In genomic region chr11:64113462-64113780, GRCh38 we compare ENCODE assay signal across 22 cellular contexts. TPM values are rescaled to one million over a fixed set of nuclear protein-coding genes. Genes with fewer than 3 reads are reported as not detected.
A peak's percentile ranks its signal among the peaks of the same experiment; 100 is the strongest.
DNase-seq lines count a peak whose midpoint lies in the region; ATAC-seq and TF ChIP-seq lines count a peak whose summit lies in the region.
"Had no signal": no experiment of that assay in that cellular context is flagged by ENCODE, and none has a peak within 500 bp of the region (broad histone marks: within the 10 kb centered on the region; RNA-seq: fewer than 3 reads in every experiment).

No MANE protein-coding gene starts in this region.

- H3K27ac ChIP-seq in H9 (ENCODE audit: insufficient read length, low read depth, low read length) (no peak overlapping the region), IMR-90 (ENCODE audit: insufficient read depth, low read length) (no peak overlapping the region), trophoblast cell (ENCODE audit: low read depth, low read length) (no peak overlapping the region), mesenchymal stem cell (ENCODE audit: low read length, poor library complexity, severe bottlenecking) (no peak overlapping the region)
- H3K27ac ChIP-seq: A549; BLaER1 treated with 17β-estradiol and CSF1 and Interleukin-3, amounts not matched to agents 10 nM and 100 nM had no signal

- H2BK15ac ChIP-seq in H9 (ENCODE audit: low read depth, low read length), result no peak overlapping the region
- H2BK15ac ChIP-seq in IMR-90 (ENCODE audit: low read depth, low read length), result no peak overlapping the region
- no peak overlapping the region for H2BK15ac ChIP-seq in mesenchymal stem cell (ENCODE audit: low read depth, poor library complexity, severe bottlenecking)

- no peaks in the 10 kb centered on the region for H3K9me3 Mint-ChIP-seq in H9
- H3K9me3 Mint-ChIP-seq: CD14-positive monocyte; CD4-positive, alpha-beta T cell; CD8-positive, alpha-beta memory T cell; GM23338 had no signal

- ATAC-seq in IMR-90 (ENCODE audit: low read depth), result no peak
- ATAC-seq: A549, GM12878, GM23338 had no signal

- H4K20me1 ChIP-seq in H9 (ENCODE audit: control insufficient read depth, insufficient read depth, insufficient read length), result no peaks in the 10 kb centered on the region
- H4K20me1 ChIP-seq in IMR-90 (ENCODE audit: insufficient read depth, low read length), result no peaks in the 10 kb centered on the region

- no peak overlapping the region for H2AK9ac ChIP-seq in IMR-90 (replicated peaks; ENCODE audit: low read depth, low read length, poor library complexity)

- H3K4me3 ChIP-seq in IMR-90 (ENCODE audit: insufficient read depth, low read depth, low read length), result no peak overlapping the region
- H3K4me3 ChIP-seq in trophoblast cell (ENCODE audit: low read depth, low read length), result peak overlapping the region; percentile 51
- no peak overlapping the region for H3K4me3 ChIP-seq in mesenchymal stem cell (ENCODE audit: insufficient read depth in 1 of 2, low read depth in 1 of 2, low read length in 2 of 2)
- H3K4me3 ChIP-seq: A549; BLaER1 treated with 17β-estradiol and CSF1 and Interleukin-3, amounts not matched to agents 10 nM and 100 nM; GM12878; GM23338; HAP-1 had no signal

- peaks cover 28% of the 10 kb centered on the region for H3K27me3 Mint-ChIP-seq in H9 (ENCODE audit: low read depth)
- H3K27me3 Mint-ChIP-seq: CD4-positive, alpha-beta T cell; CD8-positive, alpha-beta memory T cell had no signal

- in situ Hi-C loops in IMR-90 (cut with MboI; ENCODE audit: low sequenced_read_pairs) (no loop called here), GM13976 (cut with MboI; ENCODE audit: low sequenced_read_pairs, unreplicated experiment) (no loop called here)

- H4K5ac ChIP-seq in H9 (ENCODE audit: insufficient read length, low read depth, low read length), result peak overlapping the region; percentile 16
- H4K5ac ChIP-seq in IMR-90 (ENCODE audit: low read depth, low read length), result no peak overlapping the region

- no peak overlapping the region for H3K4ac ChIP-seq in H9 (ENCODE audit: low read depth, low read length)
- no peak overlapping the region for H3K4ac ChIP-seq in IMR-90 (ENCODE audit: low read depth, low read length)
- no peak overlapping the region for H3K4ac ChIP-seq in trophoblast cell (ENCODE audit: low read depth, low read length)
- no peak overlapping the region for H3K4ac ChIP-seq in mesenchymal stem cell (ENCODE audit: low read depth in 1 of 2, low read length in 2 of 2)

- H3K79me2 ChIP-seq in H9 (ENCODE audit: insufficient read depth, low read length) (no peaks in the 10 kb centered on the region; the same call in 1 of the 2 replicates), trophoblast cell (ENCODE audit: control insufficient read depth, insufficient read depth, low read length, poor library complexity) (no peaks in the 10 kb centered on the region)

- H2BK5ac ChIP-seq in H9 (ENCODE audit: insufficient read length, low read length) (no peak overlapping the region), IMR-90 (ENCODE audit: low read depth, low read length, poor library complexity, severe bottlenecking) (peak overlapping the region; percentile 6), trophoblast cell (ENCODE audit: low read depth, low read length, poor library complexity) (no peak overlapping the region), mesenchymal stem cell (ENCODE audit: low read depth, low read length, poor library complexity, severe bottlenecking) (no peak overlapping the region)

- DNase-seq in H9, result no peak
- DNase-seq in IMR-90, result no peak
- DNase-seq in trophoblast cell, result no peak
- DNase-seq in GM13976 (ENCODE audit: low spot score), result no peak
- no peak for DNase-seq in stimulated activated CD4-positive, alpha-beta T cell treated with anti-CD3 and anti-CD28 coated beads, Interleukin-4, amount 100 ng/mL, for 4 hours
- DNase-seq in mesenchymal stem cell, result no peak
- DNase-seq: 8988T; ACHN; AML-193; BE2C; CD4-positive, alpha-beta T cell; CD8-positive, alpha-beta memory T cell; DMS 273 treated with DMSO at 0.1 percent for 48 hours; DMS79; EL; GDM1 had no signal

- TF ChIP-seq RAD21 in IMR-90 (IDR thresholded peaks at IDR 0.05; ENCODE audit: low read length), result no peak

- H2BK120ac ChIP-seq in H9 (ENCODE audit: low read depth, low read length, poor library complexity, severe bottlenecking) (no peak overlapping the region), IMR-90 (ENCODE audit: low read depth, low read length) (no peak overlapping the region), trophoblast cell (ENCODE audit: insufficient read depth, low read length, poor library complexity) (no peak overlapping the region), mesenchymal stem cell (ENCODE audit: low read depth, low read length) (no peak overlapping the region)

- H3K9me3 ChIP-seq in H9 (ENCODE audit: control insufficient read depth, low read depth, low read length) (no peaks in the 10 kb centered on the region), IMR-90 (ENCODE audit: control insufficient read depth, insufficient read depth, low read length) (no peaks in the 10 kb centered on the region), trophoblast cell (ENCODE audit: insufficient read depth, low read depth, low read length) (peaks cover 7% of the 10 kb centered on the region), mesenchymal stem cell (ENCODE audit: control insufficient read depth, low read length) (no peaks in the 10 kb centered on the region)
- H3K9me3 ChIP-seq: A549; BE2C; BLaER1 treated with 17β-estradiol and CSF1 and Interleukin-3, amounts not matched to agents 10 nM and 100 nM; HAP-1 had no signal

- no peak overlapping the region for H3K4me3 Mint-ChIP-seq in H9
- H3K4me3 Mint-ChIP-seq: CD14-positive monocyte; CD4-positive, alpha-beta T cell; CD8-positive, alpha-beta memory T cell; GM23338 had no signal

- H3K27me3 ChIP-seq in H9 (ENCODE audit: insufficient read depth, low read length) (peaks cover 6% of the 10 kb centered on the region; the same call in 1 of the 2 replicates), IMR-90 (ENCODE audit: control insufficient read depth, insufficient read depth, low read length) (no peaks in the 10 kb centered on the region), trophoblast cell (ENCODE audit: insufficient read depth, low read length) (no peaks in the 10 kb centered on the region), mesenchymal stem cell (ENCODE audit: control insufficient read depth in 1 of 2, insufficient read depth in 1 of 2, low read length in 2 of 2) (peaks cover 0 to 25% of the 10 kb centered on the region in 2 experiments)
- H3K27me3 ChIP-seq: BE2C; BLaER1 treated with 17β-estradiol and CSF1 and Interleukin-3, amounts not matched to agents 10 nM and 100 nM had no signal

- no peak for TF ChIP-seq POLR2A in IMR-90 (IDR thresholded peaks at IDR 0.05; ENCODE audit: low read depth, low read length)

- TF ChIP-seq CTCF in H9 (conservative IDR thresholded peaks at IDR 0.05) (no peak), IMR-90 (conservative IDR thresholded peaks at IDR 0.05; ENCODE audit: low read depth, low read length) (no peak), GM13976 (IDR thresholded peaks at IDR 0.05; ENCODE audit: borderline replicate concordance, control extremely low read depth, extremely low read depth, insufficient read depth, missing control alignments) (no peak)

- H3K23me2 ChIP-seq in H9 (ENCODE audit: insufficient read length, low read depth, low read length, poor library complexity, severe bottlenecking), result no peaks in the 10 kb centered on the region

- intact Hi-C loops in IMR-90 (cut with micrococcal nuclease), result no loop called here

- peaks cover 4% of the 10 kb centered on the region; the same call in 1 of the 2 replicates for H3K9me1 ChIP-seq in IMR-90 (ENCODE audit: insufficient read depth, low read length)

- no peak overlapping the region for H3K4me2 ChIP-seq in H9 (ENCODE audit: insufficient read depth, insufficient read length, low read length)
- H3K4me2 ChIP-seq in IMR-90 (ENCODE audit: low read depth, low read length), result no peak overlapping the region
- no peak overlapping the region for H3K4me2 ChIP-seq in trophoblast cell (ENCODE audit: low read length)
- no peak overlapping the region for H3K4me2 ChIP-seq in mesenchymal stem cell (ENCODE audit: low read length, poor library complexity, severe bottlenecking)
- H3K4me2 ChIP-seq: A549; BLaER1 treated with 17β-estradiol and CSF1 and Interleukin-3, amounts not matched to agents 10 nM and 100 nM; GM23338 had no signal

- H3K18ac ChIP-seq in H9 (ENCODE audit: insufficient read length, low read depth, low read length) (no peak overlapping the region), IMR-90 (ENCODE audit: low read depth, low read length) (no peak overlapping the region), trophoblast cell (ENCODE audit: low read length) (no peak overlapping the region), mesenchymal stem cell (ENCODE audit: low read depth in 1 of 2, low read length in 2 of 2) (no peak overlapping the region)

- H3K9ac ChIP-seq in H9 (ENCODE audit: extremely low read depth, insufficient read length, low read length), result no peak overlapping the region
- H3K9ac ChIP-seq in IMR-90 (ENCODE audit: low read depth, low read length), result no peak overlapping the region
- H3K9ac ChIP-seq in trophoblast cell (ENCODE audit: low read length), result no peak overlapping the region
- H3K9ac ChIP-seq in mesenchymal stem cell (ENCODE audit: low read length), result no peak overlapping the region
- H3K9ac ChIP-seq: BLaER1 treated with 17β-estradiol and CSF1 and Interleukin-3, amounts not matched to agents 10 nM and 100 nM had no signal

- no CpG with 5 or more reads among the region's 2 CpGs for WGBS in H9 (ENCODE audit: extremely low coverage, insufficient read length, low lambda C conversion rate)
- WGBS in IMR-90 (ENCODE audit: extremely low coverage in 2 of 2, insufficient read length in 1 of 2), 2 experiments, result 72% methylated on average over 2 of the region's 2 CpGs; no CpG with 5 or more reads in 1 of the 2 experiments
- no CpG with 5 or more reads among the region's 2 CpGs for WGBS in trophoblast cell (ENCODE audit: extremely low coverage, insufficient coverage, insufficient read length)
- 82% methylated on average over 2 of the region's 2 CpGs for WGBS in mesenchymal stem cell

- no peak overlapping the region for H3K27ac Mint-ChIP-seq in H9
- H3K27ac Mint-ChIP-seq: CD14-positive monocyte; CD4-positive, alpha-beta T cell; CD8-positive, alpha-beta memory T cell; GM23338 had no signal

- POLR2A ChIA-PET in IMR-90 (lab: Charles Lee; ENCODE audit: unreplicated experiment), result no interaction called here

- H3K4me1 Mint-ChIP-seq in H9, result peaks cover 2% of the 10 kb centered on the region in 2 experiments; a peak in 2 of 4 replicates
- H3K4me1 Mint-ChIP-seq: CD14-positive monocyte; CD8-positive, alpha-beta memory T cell; GM23338 had no signal

- peaks cover 0 to 3% (median 0%) of the 10 kb centered on the region in 3 experiments; a peak in 1 of 7 replicates for H3K36me3 Mint-ChIP-seq in H9 (ENCODE audit: insufficient read depth in 1 of 3, low read depth in 3 of 3)
- H3K36me3 Mint-ChIP-seq: CD14-positive monocyte; CD8-positive, alpha-beta memory T cell had no signal

- H3K79me1 ChIP-seq in H9 (ENCODE audit: insufficient read depth, low read depth, low read length, poor library complexity, severe bottlenecking) (no peaks in the 10 kb centered on the region), IMR-90 (ENCODE audit: low read depth in 1 of 2, low read length in 2 of 2) (0 out of 4 replicates have a peak, but pooled peaks cover 0 to 3% of the 10 kb centered on the region in 2 experiments), trophoblast cell (ENCODE audit: low read length) (no peaks in the 10 kb centered on the region), mesenchymal stem cell (replicated peaks; ENCODE audit: low read length, poor library complexity, severe bottlenecking) (no peaks in the 10 kb centered on the region)

- no TSS peak for BruUV-seq in IMR-90 (replicated peaks; lab: Mats Ljungman, UMichigan)

- H3K4me1 ChIP-seq in H9 (ENCODE audit: insufficient read depth, low read length) (no peaks in the 10 kb centered on the region), IMR-90 (ENCODE audit: control insufficient read depth, insufficient read depth, low read length) (no peaks in the 10 kb centered on the region), trophoblast cell (ENCODE audit: control insufficient read depth in 1 of 2, insufficient read depth in 2 of 2, low read length in 2 of 2) (no peaks in the 10 kb centered on the region), mesenchymal stem cell (ENCODE audit: control insufficient read depth, insufficient read depth, low read depth, low read length) (peaks cover 3% of the 10 kb centered on the region)
- H3K4me1 ChIP-seq: A549, BE2C, HAP-1 had no signal

- CTCF ChIA-PET in IMR-90 (lab: Yijun Ruan, JAX), result no interaction called here

- no peak overlapping the region for H4K91ac ChIP-seq in H9 (ENCODE audit: insufficient read length, low read depth, low read length)
- H4K91ac ChIP-seq in IMR-90 (ENCODE audit: insufficient read depth, low read depth, low read length), result no peak overlapping the region
- no peak overlapping the region for H4K91ac ChIP-seq in trophoblast cell (ENCODE audit: low read depth, low read length)
- H4K91ac ChIP-seq in mesenchymal stem cell (ENCODE audit: low read length), result no peak overlapping the region

- H3K36me3 ChIP-seq in IMR-90 (ENCODE audit: control insufficient read depth, insufficient read depth, low read length) (no peaks in the 10 kb centered on the region), trophoblast cell (ENCODE audit: control insufficient read depth in 1 of 2, insufficient read depth in 2 of 2, low read length in 2 of 2) (no peaks in the 10 kb centered on the region), mesenchymal stem cell (ENCODE audit: control insufficient read depth in 1 of 2, insufficient read depth in 2 of 2, low read depth in 1 of 2, low read length in 2 of 2) (peaks cover 0 to 13% of the 10 kb centered on the region in 2 experiments)
- H3K36me3 ChIP-seq: BE2C, HAP-1 had no signal

- H3K14ac ChIP-seq in H9 (ENCODE audit: insufficient read depth, low read length) (no peak overlapping the region), IMR-90 (replicated peaks; ENCODE audit: low read depth, low read length) (no peak overlapping the region), trophoblast cell (ENCODE audit: low read length) (no peak overlapping the region), mesenchymal stem cell (ENCODE audit: low read length in 2 of 2) (peak overlapping the region in 1 of 2 experiments; percentile 18)

- H2AK5ac ChIP-seq in H9 (ENCODE audit: insufficient read length, low read length) (no peak overlapping the region), IMR-90 (ENCODE audit: low read depth, low read length) (no peak overlapping the region), trophoblast cell (ENCODE audit: low read length) (no peak overlapping the region), mesenchymal stem cell (ENCODE audit: low read length, severe bottlenecking) (no peak overlapping the region)

- H2BK20ac ChIP-seq in H9 (ENCODE audit: low read depth, low read length, poor library complexity, severe bottlenecking) (no peak overlapping the region), IMR-90 (ENCODE audit: low read depth, low read length) (no peak overlapping the region)

- H3K23ac ChIP-seq in H9 (ENCODE audit: insufficient read length, low read depth, low read length), result no peak overlapping the region
- no peak overlapping the region for H3K23ac ChIP-seq in IMR-90 (ENCODE audit: low read depth, low read length)
- H3K23ac ChIP-seq in trophoblast cell (ENCODE audit: low read length), result no peak overlapping the region
- H3K23ac ChIP-seq in mesenchymal stem cell (ENCODE audit: low read length in 2 of 2), result no peak overlapping the region

- H2AFZ ChIP-seq in H9 (ENCODE audit: low read length) (no peak overlapping the region), IMR-90 (replicated peaks; ENCODE audit: low read length, poor library complexity) (no peak overlapping the region), trophoblast cell (ENCODE audit: insufficient read depth, low read length, poor library complexity) (no peak overlapping the region), mesenchymal stem cell (ENCODE audit: low read depth, low read length) (no peak overlapping the region)
- H2AFZ ChIP-seq: GM23338 had no signal

- H3K56ac ChIP-seq in H9 (ENCODE audit: insufficient read length, low read depth, low read length), result no peak overlapping the region
- H3K56ac ChIP-seq in IMR-90 (ENCODE audit: extremely low read depth, insufficient read depth, low read length), result no peak overlapping the region

- no peak overlapping the region for H3T11ph ChIP-seq in H9 (ENCODE audit: low read length)

- dilution Hi-C loops in IMR-90 (cut with HindIII; ENCODE audit: low sequenced_read_pairs, unreplicated experiment), result no loop called here

- H2BK12ac ChIP-seq in H9 (ENCODE audit: insufficient read length, low read depth, low read length) (no peak overlapping the region), trophoblast cell (ENCODE audit: low read length) (no peak overlapping the region), mesenchymal stem cell (ENCODE audit: low read length in 2 of 2) (no peak overlapping the region)

- H4K12ac ChIP-seq in trophoblast cell (ENCODE audit: low read depth, low read length), result no peak overlapping the region

- H4K8ac ChIP-seq in H9 (replicated peaks; ENCODE audit: insufficient read length, low read depth, low read length) (no peak overlapping the region), IMR-90 (ENCODE audit: low read depth in 2 of 2, low read length in 2 of 2) (no peak overlapping the region), trophoblast cell (ENCODE audit: low read depth, low read length) (no peak overlapping the region), mesenchymal stem cell (ENCODE audit: low read length) (no peak overlapping the region)

RNA-seq across cellular contexts. Expression of gene MACROD1, which starts 52.5 kb away (rescaled TPM):
- total RNA-seq in H9 (2021) (18.3 and 21.2 TPM in 2 replicates), IMR-90 (2012; rRNA removed) (2.5 and 4.2 TPM in 2 replicates)
- 9.3 and 10.9 TPM in 2 replicates for polyA plus RNA-seq in IMR-90 (2012; rRNA removed)
- 8.0 and 18.4 TPM in 2 replicates for polyA plus RNA-seq in IMR-90 (2012; cell fraction: cytosol; rRNA removed)
- 21.0 and 35.8 TPM in 2 replicates for polyA plus RNA-seq in IMR-90 (2012; cell fraction: nucleus; rRNA removed; ENCODE audit: low replicate concordance)
- 4.4 and 4.8 TPM in 2 replicates for polyA plus RNA-seq in trophoblast cell (2013)
- polyA plus RNA-seq in mesenchymal stem cell (2013, experiment 1 of 2), result 2.9 TPM
- 3.0 TPM for polyA plus RNA-seq in mesenchymal stem cell (2013, experiment 2 of 2)
